ENCODE assay signal across 24 cellular contexts in the genomic region with DNA sequence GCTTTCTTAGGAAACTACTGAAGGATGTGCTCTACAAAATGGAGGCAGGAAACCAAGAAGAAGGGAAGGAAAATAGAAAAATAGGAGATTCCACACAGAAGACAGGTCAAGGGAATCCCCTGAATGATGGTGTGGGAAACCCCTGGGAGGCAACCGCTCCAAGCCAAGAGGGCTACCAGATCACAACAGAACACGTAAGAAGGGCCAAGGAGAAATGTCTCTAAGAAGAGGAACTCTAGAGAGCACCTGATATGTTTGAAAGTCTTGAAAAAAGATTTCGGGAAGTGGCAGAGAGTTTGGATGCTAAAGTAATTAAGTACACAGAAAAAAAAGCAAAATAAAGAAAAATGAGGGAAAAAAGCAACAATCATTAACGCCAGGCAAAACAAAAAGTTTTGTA. TPM values are rescaled to one million over a fixed set of nuclear protein-coding genes. Genes with fewer than 3 reads are reported as not detected.
DNase-seq lines count a peak whose midpoint lies in the region; ATAC-seq and TF ChIP-seq lines count a peak whose summit lies in the region.
"Had no signal": no experiment of that assay in that cellular context is flagged by ENCODE, and none has a peak within 500 bp of the region (broad histone marks: within the 10 kb centered on the region; RNA-seq: fewer than 3 reads in every experiment).

No MANE protein-coding gene starts in this region.

- no TSS peak for BruUV-seq in mammary epithelial cell (replicated peaks; lab: Mats Ljungman, UMichigan)

- H3K27me3 Mint-ChIP-seq in naive thymus-derived CD4-positive, alpha-beta T cell: peaks cover 17 to 33% (median 25%) of the 10 kb centered on the region in 5 donors
- H3K27me3 Mint-ChIP-seq: type B pancreatic cell had no signal

- peaks cover 77% of the 10 kb centered on the region for H3K4me1 ChIP-seq in left ventricle myocardium inferior
- H3K4me1 ChIP-seq in mammary epithelial cell (ENCODE audit: insufficient read depth, low read length): peaks cover 33% of the 10 kb centered on the region
- no peaks in the 10 kb centered on the region for H3K4me1 ChIP-seq in naive thymus-derived CD4-positive, alpha-beta T cell (ENCODE audit: control insufficient read depth in 2 of 2, insufficient read depth in 2 of 2, low read length in 2 of 2)
- peaks cover 0 to 51% (median 22%) of the 10 kb centered on the region in 4 donors for H3K4me1 ChIP-seq in tibial artery
- H3K4me1 ChIP-seq: BE2C had no signal

- no peak overlapping the region for H3K4me3 Mint-ChIP-seq in naive thymus-derived CD4-positive, alpha-beta T cell
- H3K4me3 Mint-ChIP-seq: activated CD4-positive, alpha-beta memory T cell treated with anti-CD3 and anti-CD28 coated beads, Interleukin-2, amount 10 ng/mL, durations not matched to agents 7 days and 5 days; stimulated activated naive CD8-positive, alpha-beta T cell treated with anti-CD3 and anti-CD28 coated beads, Interleukin-15, Interleukin-2, amounts not matched to agents 100 ng/mL and 50 ng/mL, for 24 hours; type B pancreatic cell had no signal

- no peak for ATAC-seq in left ventricle myocardium superior
- peak; percentile 46 for ATAC-seq in naive thymus-derived CD4-positive, alpha-beta T cell
- ATAC-seq: heart right ventricle, left lobe of liver, mucosa of descending colon had no signal

- no peaks in the 10 kb centered on the region for H4K20me1 ChIP-seq in mammary epithelial cell (ENCODE audit: insufficient read depth, low read length)

- H3K27ac ChIP-seq in left ventricle myocardium inferior (replicated peaks) (peak overlapping the region; percentile 62), mammary epithelial cell (ENCODE audit: insufficient read depth, low read depth, low read length) (peak overlapping the region; percentile 62), tibial artery (peak overlapping the region; percentile 8 to 14)
- no peak overlapping the region for H3K27ac ChIP-seq in naive thymus-derived CD4-positive, alpha-beta T cell (ENCODE audit: low read depth, low read length)
- H3K27ac ChIP-seq: brain microvascular endothelial cell had no signal

- H3K4me3 ChIP-seq in left ventricle myocardium inferior: no peak overlapping the region
- peak overlapping the region in 1 of 3 experiments; percentile 37 for H3K4me3 ChIP-seq in mammary epithelial cell (replicated peaks in 1 of 3; ENCODE audit: insufficient read depth in 1 of 3, low read depth in 2 of 3, low read length in 3 of 3)
- H3K4me3 ChIP-seq in naive thymus-derived CD4-positive, alpha-beta T cell (ENCODE audit: low read length): no peak overlapping the region
- no peak overlapping the region for H3K4me3 ChIP-seq in tibial artery
- H3K4me3 ChIP-seq: heart right ventricle, mucosa of descending colon had no signal

- in situ Hi-C loops in mammary epithelial cell (cut with MboI; ENCODE audit: low sequenced_read_pairs in 2 of 2): loop anchor here (10.0 kb wide), 3 partner anchors 74 to 134 kb away; no protein-coding TSS in a partner anchor

- H3K9me3 ChIP-seq in left ventricle myocardium inferior (replicated peaks): no peaks in the 10 kb centered on the region
- H3K9me3 ChIP-seq in mammary epithelial cell (replicated peaks; ENCODE audit: insufficient read depth, low read length): no peaks in the 10 kb centered on the region
- no peaks in the 10 kb centered on the region for H3K9me3 ChIP-seq in naive thymus-derived CD4-positive, alpha-beta T cell (ENCODE audit: control insufficient read depth in 2 of 3, low read length in 3 of 3)
- H3K9me3 ChIP-seq in tibial artery: no peaks in the 10 kb centered on the region
- H3K9me3 ChIP-seq: BE2C, heart right ventricle, mucosa of descending colon had no signal

- H3K4me2 ChIP-seq in mammary epithelial cell (ENCODE audit: insufficient read depth, low read depth, low read length): peak overlapping the region; percentile 67

- no peaks in the 10 kb centered on the region for H3K36me3 Mint-ChIP-seq in naive thymus-derived CD4-positive, alpha-beta T cell

- intact Hi-C loops in left ventricle myocardium inferior (cut with micrococcal nuclease) (no loop called here), left ventricle myocardium superior (cut with micrococcal nuclease) (loop anchor here (10.0 kb wide), 1 partner anchor 46 kb away; no protein-coding TSS in a partner anchor), mammary epithelial cell (cut with micrococcal nuclease) (no loop called here), tibial artery (cut with DNase I; ENCODE audit: low total_unique reads) (loop anchor here (10.0 kb wide), 2 partner anchors 66 to 116 kb away; no protein-coding TSS in a partner anchor)
- intact Hi-C loops in naive thymus-derived CD4-positive, alpha-beta T cell (cut with micrococcal nuclease): loop anchor here in 1 of 2 donors (10.0 kb wide), 1 partner anchor 144 kb away; a partner anchor contains a TSS

- CTCF ChIA-PET in mammary epithelial cell (lab: Charles Lee; ENCODE audit: low non-redundant PET): no interaction called here
- CTCF ChIA-PET in naive thymus-derived CD4-positive, alpha-beta T cell (lab: Charles Lee): no interaction called here

- H3K27me3 ChIP-seq in left ventricle myocardium inferior (ENCODE audit: low read depth) (no peaks in the 10 kb centered on the region), mammary epithelial cell (ENCODE audit: insufficient read depth, low read length) (no peaks in the 10 kb centered on the region), tibial artery (no peaks in the 10 kb centered on the region)
- no peaks in the 10 kb centered on the region for H3K27me3 ChIP-seq in naive thymus-derived CD4-positive, alpha-beta T cell (ENCODE audit: control insufficient read depth in 2 of 2, insufficient read depth in 2 of 2, low read length in 2 of 2)
- H3K27me3 ChIP-seq: brain microvascular endothelial cell, heart right ventricle had no signal

- peaks cover 92% of the 10 kb centered on the region for H3K79me2 ChIP-seq in mammary epithelial cell (ENCODE audit: insufficient read depth, low read length)

- no peaks in the 10 kb centered on the region for H3K36me3 ChIP-seq in left ventricle myocardium inferior
- peaks cover 2% of the 10 kb centered on the region for H3K36me3 ChIP-seq in mammary epithelial cell (ENCODE audit: insufficient read depth, low read length)
- no peaks in the 10 kb centered on the region for H3K36me3 ChIP-seq in naive thymus-derived CD4-positive, alpha-beta T cell (ENCODE audit: control insufficient read depth in 2 of 3, insufficient read depth in 3 of 3, low read length in 3 of 3)
- peaks cover 0 to 4% (median 0%) of the 10 kb centered on the region in 3 donors for H3K36me3 ChIP-seq in tibial artery
- H3K36me3 ChIP-seq: BE2C, brain microvascular endothelial cell had no signal

- H2AFZ ChIP-seq in mammary epithelial cell (ENCODE audit: low read depth, low read length): no peak overlapping the region

- WGBS in mammary epithelial cell (ENCODE audit: low coverage, missing lambda C conversion rate): 97% methylated on average over 4 of the region's 4 CpGs

- H3K27ac Mint-ChIP-seq in naive thymus-derived CD4-positive, alpha-beta T cell: no peak overlapping the region
- H3K27ac Mint-ChIP-seq: activated CD4-positive, alpha-beta memory T cell treated with anti-CD3 and anti-CD28 coated beads, Interleukin-2, amount 10 ng/mL, durations not matched to agents 7 days and 5 days; stimulated activated naive CD8-positive, alpha-beta T cell treated with anti-CD3 and anti-CD28 coated beads, Interleukin-15, Interleukin-2, amounts not matched to agents 100 ng/mL and 50 ng/mL, for 24 hours; type B pancreatic cell had no signal

- peaks cover 0 to 3% (median 0%) of the 10 kb centered on the region in 11 donors for H3K9me3 Mint-ChIP-seq in naive thymus-derived CD4-positive, alpha-beta T cell
- H3K9me3 Mint-ChIP-seq: activated CD4-positive, alpha-beta memory T cell treated with anti-CD3 and anti-CD28 coated beads, Interleukin-2, amount 10 ng/mL, durations not matched to agents 7 days and 5 days; stimulated activated naive CD8-positive, alpha-beta T cell treated with anti-CD3 and anti-CD28 coated beads, Interleukin-15, Interleukin-2, amounts not matched to agents 100 ng/mL and 50 ng/mL, for 24 hours; type B pancreatic cell had no signal

- peaks cover 0 to 7% (median 0%) of the 10 kb centered on the region in 7 donors for H3K4me1 Mint-ChIP-seq in naive thymus-derived CD4-positive, alpha-beta T cell
- H3K4me1 Mint-ChIP-seq: activated CD4-positive, alpha-beta memory T cell treated with anti-CD3 and anti-CD28 coated beads, Interleukin-2, amount 10 ng/mL, durations not matched to agents 7 days and 5 days had no signal

- POLR2A ChIA-PET in naive thymus-derived CD4-positive, alpha-beta T cell (lab: Charles Lee): no interaction called here

- TF ChIP-seq CTCF in left ventricle myocardium inferior (IDR thresholded peaks at IDR 0.05; ENCODE audit: borderline replicate concordance) (no peak), mammary epithelial cell (conservative IDR thresholded peaks at IDR 0.05 in 1 of 2, IDR thresholded peaks at IDR 0.05 in 1 of 2; ENCODE audit: extremely low read depth in 1 of 2, insufficient read depth in 1 of 2, low read depth in 1 of 2, low read length in 2 of 2) (no peak), tibial artery (IDR thresholded peaks at IDR 0.05) (no peak)

- no peak overlapping the region for H3K9ac ChIP-seq in mammary epithelial cell (ENCODE audit: insufficient read depth, low read length)

- DNase-seq in left ventricle myocardium inferior: no peak
- no peak for DNase-seq in left ventricle myocardium superior
- DNase-seq in mammary epithelial cell: no peak
- DNase-seq in naive thymus-derived CD4-positive, alpha-beta T cell: no peak
- no peak for DNase-seq in tibial artery
- no peak for DNase-seq in ecto neural progenitor cell (ENCODE audit: low spot score)
- DNase-seq in hypothalamus (lab: John Stamatoyannopoulos, UW): no peak
- no peak for DNase-seq in NCI-H146 (lab: John Stamatoyannopoulos, UW)
- DNase-seq: activated CD4-positive, alpha-beta memory T cell treated with anti-CD3 and anti-CD28 coated beads, Interleukin-2, amount 10 ng/mL, durations not matched to agents 7 days and 5 days; activated CD4-positive, CD25-positive, alpha-beta regulatory T cell; activated gamma-delta T cell; BE2C; brain microvascular endothelial cell; COR-L47; DMS79 treated with DMSO at 0.1 percent for 48 hours; heart right ventricle; MM.1S; mucosa of descending colon; NCI-H1694; NCI-H748 treated with DMSO at 0.1 percent for 48 hours; stimulated activated CD4-positive, alpha-beta T cell treated with anti-CD3 and anti-CD28 coated beads, Interleukin-2, amount 100 ng/mL, for 48 hours had no signal

- dilution Hi-C loops in mammary epithelial cell (cut with HindIII; ENCODE audit: low sequenced_read_pairs): no loop called here

RNA-seq across cellular contexts. Expression of a gene that starts 7.1 kb away (rescaled TPM):
- total RNA-seq in left ventricle myocardium inferior (85.7 TPM), left ventricle myocardium superior (59.5 TPM), mammary epithelial cell (10 to 100 TPM; 71.2 to 85.5 TPM)
- 36.9 TPM for polyA plus RNA-seq in mammary epithelial cell
- polyA minus RNA-seq in mammary epithelial cell: 69.5 TPM
- 10 to 100 TPM in 1 of 5 experiments, 1 to 10 TPM in 1, under 1 TPM in 3; 0.05 to 21.0 (median 0.97) TPM for total RNA-seq in naive thymus-derived CD4-positive, alpha-beta T cell
- polyA plus RNA-seq in naive thymus-derived CD4-positive, alpha-beta T cell: not detected
- total RNA-seq: activated CD4-positive, alpha-beta memory T cell treated with anti-CD3 and anti-CD28 coated beads, Interleukin-2, amount 10 ng/mL, durations not matched to agents 7 days and 5 days had no signal

Comparison
In these comparisons a context has a peak if more than half of its experiments do, and no peak if none do; other contexts are left out.
1. intact Hi-C loops: an anchor here in left ventricle myocardium superior (10.0 kb wide) and tibial artery (10.0 kb wide); none called in left ventricle myocardium inferior and mammary epithelial cell.